In the genomic region with DNA sequence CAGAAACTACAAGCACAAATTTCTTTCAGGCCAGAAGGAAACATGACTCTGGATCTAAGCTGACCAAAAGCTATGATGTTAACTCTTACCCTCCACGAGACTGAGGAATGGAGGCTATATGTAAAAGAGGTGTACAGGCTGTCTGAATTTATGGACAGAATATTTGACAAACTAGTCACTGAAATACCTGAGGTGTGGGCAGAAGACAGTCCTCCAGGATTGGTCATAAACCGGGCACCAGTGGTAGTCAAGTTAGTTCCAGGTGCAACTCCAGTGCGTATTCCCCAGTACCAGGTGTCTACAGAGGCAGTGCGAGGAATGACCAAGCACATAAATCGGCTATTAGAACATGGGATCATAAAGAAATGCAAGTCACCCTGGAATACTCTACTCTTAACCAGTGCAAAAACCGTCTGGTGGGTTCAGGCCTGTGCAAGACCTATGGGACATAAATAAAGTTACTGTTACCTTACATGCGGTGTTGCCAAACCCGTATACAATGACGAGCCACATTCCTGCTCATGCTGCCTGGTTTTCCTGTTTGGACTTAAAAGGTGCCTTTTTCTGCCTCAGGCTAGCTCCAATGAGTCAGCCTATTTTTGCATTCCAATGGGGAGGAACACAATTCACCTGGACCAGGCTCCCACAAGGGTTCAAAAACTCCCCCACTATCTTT, we compare ENCODE assay signal across 17 cellular contexts. TPM values are rescaled to one million over a fixed set of nuclear protein-coding genes. Genes with fewer than 3 reads are reported as not detected.
DNase-seq lines count a peak whose midpoint lies in the region; ATAC-seq and TF ChIP-seq lines count a peak whose summit lies in the region.
"Had no signal": no experiment of that assay in that cellular context is flagged by ENCODE, and none has a peak within 500 bp of the region (broad histone marks: within the 10 kb centered on the region; RNA-seq: fewer than 3 reads in every experiment).

No MANE protein-coding gene starts in this region.

- no peak overlapping the region for H3K4me3 ChIP-seq in esophagus muscularis mucosa
- no peak overlapping the region for H3K4me3 ChIP-seq in SK-N-SH (ENCODE audit: low read depth in 2 of 2, low read length in 1 of 2)
- H3K4me3 ChIP-seq: prostate gland had no signal

- WGBS in esophagus muscularis mucosa: 89% methylated on average over 9 of the region's 9 CpGs
- 73% methylated on average over 9 of the region's 9 CpGs for WGBS in SK-N-SH (ENCODE audit: low lambda C conversion rate)

- peaks cover 0 to under 1% (median under 1%) of the 10 kb centered on the region in 4 donors for H3K4me1 ChIP-seq in esophagus muscularis mucosa
- no peaks in the 10 kb centered on the region for H3K4me1 ChIP-seq in SK-N-SH (ENCODE audit: control insufficient read depth in 1 of 2, insufficient read depth in 2 of 2, low read depth in 1 of 2, low read length in 1 of 2)
- H3K4me1 ChIP-seq: prostate gland had no signal

- H3K9me3 Mint-ChIP-seq in activated CD8-positive, alpha-beta T cell treated with anti-CD3 and anti-CD28 coated beads, Interleukin-2, amount 10 ng/mL, durations not matched to agents 7 days and 5 days (ENCODE audit: insufficient read depth): peaks cover 16% of the 10 kb centered on the region

- H3K9me3 ChIP-seq in esophagus muscularis mucosa: peaks cover 0 to 23% (median 16%) of the 10 kb centered on the region in 4 donors
- peaks cover 23% of the 10 kb centered on the region for H3K9me3 ChIP-seq in SK-N-SH
- H3K9me3 ChIP-seq: prostate gland had no signal

- H3K9me2 ChIP-seq in SK-N-SH: no peaks in the 10 kb centered on the region

- H3K9ac ChIP-seq in SK-N-SH: no peak overlapping the region

- TF ChIP-seq CTCF in esophagus muscularis mucosa (IDR thresholded peaks at IDR 0.05): no peak
- TF ChIP-seq CTCF in SK-N-SH (IDR thresholded peaks at IDR 0.05): no peak

- CTCF ChIA-PET in activated CD8-positive, alpha-beta T cell treated with anti-CD3 and anti-CD28 coated beads, Interleukin-2, amount 10 ng/mL, durations not matched to agents 7 days and 5 days (lab: Charles Lee): interaction anchor here (0.8 kb wide), 1 partner anchor 12 kb away, joined by 3 read pairs; no protein-coding TSS in a partner anchor
- CTCF ChIA-PET in SK-N-SH (lab: Yijun Ruan, JAX): interaction anchor here (1.1 to 6.1 kb wide), 2 partner anchors 7 to 32 kb away, joined by 3 to 36 read pairs; partner anchors contain the start of gene CYREN

- H3K36me3 ChIP-seq in esophagus muscularis mucosa: peaks cover 6 to 42% (median 14%) of the 10 kb centered on the region in 4 donors
- no peaks in the 10 kb centered on the region for H3K36me3 ChIP-seq in SK-N-SH (replicated peaks in 1 of 2; ENCODE audit: control insufficient read depth in 1 of 2, insufficient read depth in 2 of 2, low read length in 1 of 2)
- H3K36me3 ChIP-seq: prostate gland had no signal

- H2AFZ ChIP-seq in SK-N-SH (ENCODE audit: low read depth): no peak overlapping the region

- H3K4me1 Mint-ChIP-seq in activated CD8-positive, alpha-beta T cell treated with anti-CD3 and anti-CD28 coated beads, Interleukin-2, amount 10 ng/mL, durations not matched to agents 7 days and 5 days (ENCODE audit: low read depth): peaks cover under 1% of the 10 kb centered on the region

- TF ChIP-seq EP300 in esophagus muscularis mucosa (IDR thresholded peaks at IDR 0.05) (no peak), SK-N-SH (IDR thresholded peaks at IDR 0.05; ENCODE audit: borderline replicate concordance in 1 of 2, low read depth in 1 of 2, low read length in 1 of 2) (no peak)

- H3K36me3 Mint-ChIP-seq in activated CD8-positive, alpha-beta T cell treated with anti-CD3 and anti-CD28 coated beads, Interleukin-2, amount 10 ng/mL, durations not matched to agents 7 days and 5 days (ENCODE audit: low read depth): peaks cover 18% of the 10 kb centered on the region

- no peak overlapping the region for H3K27ac ChIP-seq in esophagus muscularis mucosa (replicated peaks in 1 of 4)
- no peak overlapping the region for H3K27ac ChIP-seq in SK-N-SH (ENCODE audit: low read depth in 2 of 2, low read length in 1 of 2)
- H3K27ac ChIP-seq: prostate gland had no signal

- TF ChIP-seq RAD21 in SK-N-SH (IDR thresholded peaks at IDR 0.05; ENCODE audit: low read length): no peak

- H3K27ac Mint-ChIP-seq in activated CD8-positive, alpha-beta T cell treated with anti-CD3 and anti-CD28 coated beads, Interleukin-2, amount 10 ng/mL, durations not matched to agents 7 days and 5 days: no peak overlapping the region
- H3K27ac Mint-ChIP-seq: naive thymus-derived CD8-positive, alpha-beta T cell had no signal

- H3F3A ChIP-seq in SK-N-SH (replicated peaks; ENCODE audit: insufficient read depth): no peaks in the 10 kb centered on the region

- intact Hi-C loops in esophagus muscularis mucosa (cut with DNase I): no loop called here

- H3K27me3 Mint-ChIP-seq in activated CD8-positive, alpha-beta T cell treated with anti-CD3 and anti-CD28 coated beads, Interleukin-2, amount 10 ng/mL, durations not matched to agents 7 days and 5 days (ENCODE audit: low read depth): no peaks in the 10 kb centered on the region
- H3K27me3 Mint-ChIP-seq: naive thymus-derived CD8-positive, alpha-beta T cell had no signal

- H3K27me3 ChIP-seq in esophagus muscularis mucosa: no peaks in the 10 kb centered on the region
- H3K27me3 ChIP-seq in SK-N-SH (ENCODE audit: insufficient read depth): no peaks in the 10 kb centered on the region

- no peaks in the 10 kb centered on the region for H4K20me1 ChIP-seq in SK-N-SH (ENCODE audit: insufficient read depth)

- H3K79me2 ChIP-seq in SK-N-SH (ENCODE audit: insufficient read depth): no peaks in the 10 kb centered on the region

- no peak for TF ChIP-seq POLR2A in esophagus muscularis mucosa (IDR thresholded peaks at IDR 0.05; ENCODE audit: low read depth)

- DNase-seq in H4 (ENCODE audit: low spot score): peak; percentile 64
- peak; percentile 15 for DNase-seq in RPMI7951 (ENCODE audit: low read depth)
- DNase-seq in esophagus muscularis mucosa (ENCODE audit: extremely low spot score): peak; percentile 85
- peak; percentile 87 for DNase-seq in renal cortical epithelial cell (ENCODE audit: low read depth)
- no peak for DNase-seq in activated CD8-positive, alpha-beta T cell treated with anti-CD3 and anti-CD28 coated beads, Interleukin-2, amount 10 ng/mL, durations not matched to agents 7 days and 5 days
- no peak for DNase-seq in SHP77 (lab: John Stamatoyannopoulos, UW)
- no peak for DNase-seq in SK-N-SH
- DNase-seq: activated CD4-positive, alpha-beta T cell treated with anti-CD3 and anti-CD28 coated beads, Interleukin-2, amount 50 U/mL, for 4 hours; H7; naive thymus-derived CD8-positive, alpha-beta T cell; NCI-H2081 treated with DMSO at 0.1 percent for 48 hours; NCI-H69 had no signal

- H3K4me3 Mint-ChIP-seq in activated CD8-positive, alpha-beta T cell treated with anti-CD3 and anti-CD28 coated beads, Interleukin-2, amount 10 ng/mL, durations not matched to agents 7 days and 5 days: no peak overlapping the region
- H3K4me3 Mint-ChIP-seq: naive thymus-derived CD8-positive, alpha-beta T cell had no signal

- no peak for ATAC-seq in activated CD8-positive, alpha-beta T cell treated with anti-CD3 and anti-CD28 coated beads, Interleukin-2, amount 10 ng/mL, durations not matched to agents 7 days and 5 days
- no peak for ATAC-seq in HG02884 (IDR thresholded peaks at IDR 0.05; ENCODE audit: unreplicated experiment)
- ATAC-seq: naive thymus-derived CD8-positive, alpha-beta T cell had no signal

- POLR2A ChIA-PET in activated CD8-positive, alpha-beta T cell treated with anti-CD3 and anti-CD28 coated beads, Interleukin-2, amount 10 ng/mL, durations not matched to agents 7 days and 5 days (lab: Charles Lee): no interaction called here
- POLR2A ChIA-PET in SK-N-SH (lab: Yijun Ruan, JAX): no interaction called here

- no peak overlapping the region for H3K4me2 ChIP-seq in SK-N-SH

TF ChIP-seq in SK-N-SH, 30 proteins besides CTCF, POLR2A, EP300 and RAD21 (continues in another document):
- TF ChIP-seq RCOR1 (IDR thresholded peaks at IDR 0.05; ENCODE audit: low read length): no peak
- no peak for TF ChIP-seq NRF1 (IDR thresholded peaks at IDR 0.05; ENCODE audit: low read depth, low read length)

RNA-seq across cellular contexts. Expression of gene CYREN, which starts 6.7 kb away (rescaled TPM):
- 69.1 and 72.1 TPM in 2 replicates for total RNA-seq in H4 (2014; rRNA removed; shearing (Covaris generic))
- total RNA-seq in RPMI7951 (2014; rRNA removed; shearing (Covaris generic)): 53.7 and 54.7 TPM in 2 replicates
- total RNA-seq in esophagus muscularis mucosa (10 to 100 TPM; 30.8 to 51.7 (median 40.2) TPM), renal cortical epithelial cell (75.0 and 126 TPM in 2 replicates)
- total RNA-seq in activated CD8-positive, alpha-beta T cell treated with anti-CD3 and anti-CD28 coated beads, Interleukin-2, amount 10 ng/mL, durations not matched to agents 7 days and 5 days: 10 to 100 TPM; 35.2 to 36.9 TPM
- 53.4 and 60.6 TPM in 2 replicates for polyA plus RNA-seq in SK-N-SH (2012; rRNA removed)
- polyA plus RNA-seq in SK-N-SH (2012; cell fraction: cytosol; rRNA removed): 44.4 and 56.2 TPM in 2 replicates
- polyA plus RNA-seq in SK-N-SH (2012; cell fraction: nucleus; rRNA removed): 39.5 and 39.9 TPM in 2 replicates

RNA-seq across cellular contexts. Expression of gene TMEM140, which starts 29.3 kb away (rescaled TPM):
- total RNA-seq in H4 (2014; rRNA removed; shearing (Covaris generic)): 18.6 and 27.3 TPM in 2 replicates
- 7.1 and 7.6 TPM in 2 replicates for total RNA-seq in RPMI7951 (2014; rRNA removed; shearing (Covaris generic))
- total RNA-seq in esophagus muscularis mucosa: 10 to 100 TPM; 13.0 to 21.2 (median 17.1) TPM
- total RNA-seq in renal cortical epithelial cell: 4.3 and 29.3 TPM in 2 replicates
- 10 to 100 TPM; 12.6 to 12.7 TPM for total RNA-seq in activated CD8-positive, alpha-beta T cell treated with anti-CD3 and anti-CD28 coated beads, Interleukin-2, amount 10 ng/mL, durations not matched to agents 7 days and 5 days
- polyA plus RNA-seq in SK-N-SH (2012; rRNA removed): 0.10 and 0.12 TPM in 2 replicates
- polyA plus RNA-seq in SK-N-SH (2012; cell fraction: cytosol; rRNA removed): 0.06 and 0.13 TPM in 2 replicates
- 0.04 and 0.06 TPM in 2 replicates for polyA plus RNA-seq in SK-N-SH (2012; cell fraction: nucleus; rRNA removed)
- total RNA-seq: H7 had no signal

RNA-seq across cellular contexts. Expression of gene WDR91, which starts 34.2 kb away (rescaled TPM):
- total RNA-seq in H4 (2014; rRNA removed; shearing (Covaris generic)): 2.8 and 3.6 TPM in 2 replicates
- 8.4 and 8.9 TPM in 2 replicates for total RNA-seq in RPMI7951 (2014; rRNA removed; shearing (Covaris generic))
- total RNA-seq in esophagus muscularis mucosa (10 to 100 TPM; 13.3 to 27.4 (median 20.4) TPM), renal cortical epithelial cell (35.1 and 37.8 TPM in 2 replicates)
- 10 to 100 TPM; 10.0 to 11.5 TPM for total RNA-seq in activated CD8-positive, alpha-beta T cell treated with anti-CD3 and anti-CD28 coated beads, Interleukin-2, amount 10 ng/mL, durations not matched to agents 7 days and 5 days
- polyA plus RNA-seq in SK-N-SH (2012; rRNA removed): 8.4 and 8.9 TPM in 2 replicates
- polyA plus RNA-seq in SK-N-SH (2012; cell fraction: cytosol; rRNA removed): 2.8 and 4.0 TPM in 2 replicates
- polyA plus RNA-seq in SK-N-SH (2012; cell fraction: nucleus; rRNA removed): 42.2 and 42.4 TPM in 2 replicates

RNA-seq across cellular contexts. Expression of gene STRA8, which starts 56.5 kb away (rescaled TPM):
- total RNA-seq in H4 (2014; rRNA removed; shearing (Covaris generic)): not detected in 2 replicates
- not detected in 2 replicates for total RNA-seq in RPMI7951 (2014; rRNA removed; shearing (Covaris generic))
- total RNA-seq in esophagus muscularis mucosa: not detected
- not detected in 2 replicates for total RNA-seq in renal cortical epithelial cell
- total RNA-seq in activated CD8-positive, alpha-beta T cell treated with anti-CD3 and anti-CD28 coated beads, Interleukin-2, amount 10 ng/mL, durations not matched to agents 7 days and 5 days: not detected
- not detected in 2 replicates for polyA plus RNA-seq in SK-N-SH (2012; rRNA removed)
- not detected in 2 replicates for polyA plus RNA-seq in SK-N-SH (2012; cell fraction: cytosol; rRNA removed)
- polyA plus RNA-seq in SK-N-SH (2012; cell fraction: nucleus; rRNA removed): not detected in 2 replicates
- total RNA-seq: Caco-2; cardiac septum; H7; lung microvascular endothelial cell; naive thymus-derived CD8-positive, alpha-beta T cell; prostate gland had no signal
- polyA plus RNA-seq: naive thymus-derived CD8-positive, alpha-beta T cell had no signal

Comparison
In these comparisons a context has a peak if more than half of its experiments do, and no peak if none do; other contexts are left out.
1. DNase-seq: peak in H4 (single experiment), RPMI7951 (single experiment), esophagus muscularis mucosa (single experiment) and renal cortical epithelial cell (single experiment); none in activated CD8-positive, alpha-beta T cell treated with anti-CD3 and anti-CD28 coated beads, Interleukin-2, amount 10 ng/mL, durations not matched to agents 7 days and 5 days (single experiment), SHP77 (0 of 2) and SK-N-SH (single experiment).